In the genomic region with DNA sequence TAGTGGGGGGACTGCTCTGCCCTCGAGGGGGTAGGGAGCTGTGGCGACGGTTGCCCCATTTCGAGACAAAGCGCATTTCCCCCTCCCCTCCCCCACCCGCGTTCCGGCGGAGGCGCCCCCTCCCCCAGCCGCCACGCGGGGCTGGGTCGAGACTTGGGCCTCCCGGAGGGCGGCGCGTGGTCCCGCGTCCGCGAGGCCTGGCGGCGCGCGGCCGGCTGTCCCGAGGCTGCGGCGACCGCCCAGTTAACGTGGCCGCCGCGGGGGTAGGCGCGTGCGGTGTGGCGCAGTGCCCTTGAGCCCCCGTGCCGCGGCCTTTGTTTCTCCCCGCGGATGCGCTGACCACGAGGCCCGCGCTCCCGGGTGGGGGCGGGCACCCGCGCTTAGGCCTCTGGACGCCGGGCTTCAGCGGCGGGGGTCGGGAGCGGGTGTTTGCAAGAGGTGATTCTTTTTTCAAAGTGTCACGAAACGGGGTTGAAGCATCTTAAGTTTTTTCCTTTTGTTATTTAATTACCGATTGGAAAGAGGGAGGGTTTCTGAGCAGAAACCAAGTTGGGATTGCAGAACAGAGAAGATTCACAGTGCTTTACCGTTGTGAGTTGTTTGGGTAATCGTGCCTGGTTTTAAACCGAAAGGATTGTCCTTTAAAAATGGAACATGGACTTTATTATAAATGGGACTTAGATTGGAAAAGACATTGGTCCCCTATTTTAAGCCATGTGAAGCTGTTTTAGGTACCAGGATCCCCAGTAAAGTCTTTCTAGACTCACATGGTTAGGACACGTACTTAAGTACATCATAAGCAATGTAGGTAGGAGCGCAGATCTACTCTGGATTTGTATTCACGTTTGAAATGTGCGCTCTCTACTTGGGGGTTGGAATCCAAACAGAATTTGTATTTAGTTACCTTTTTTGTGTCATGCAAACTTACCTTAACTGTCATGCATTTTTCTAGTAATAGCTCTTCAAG, we compare ENCODE assay signal across 8 cellular contexts. TPM values are rescaled to one million over a fixed set of nuclear protein-coding genes. Genes with fewer than 3 reads are reported as not detected.
DNase-seq lines count a peak whose midpoint lies in the region; FAIRE-seq and TF ChIP-seq lines count a peak whose summit lies in the region.

No MANE protein-coding gene starts in this region.

- TSS peak; percentile 42 for BruUV-seq in MCF 10A (replicated peaks; lab: Mats Ljungman, UMichigan)

- peak overlapping the region; percentile 96 to 97 for H3K27ac ChIP-seq in small intestine (ENCODE audit: low read depth in 1 of 2, low read length in 1 of 2)

- H3K9me3 ChIP-seq in small intestine (ENCODE audit: control insufficient read depth, low read depth): no peaks in the 10 kb centered on the region

- H3K27me3 Mint-ChIP-seq in MCF 10A (ENCODE audit: insufficient read depth, unreplicated experiment): no peaks in the 10 kb centered on the region

- peak overlapping the region; percentile 93 to 99 for H3K4me3 ChIP-seq in small intestine (ENCODE audit: low read depth in 1 of 2, low read length in 2 of 2)

- POLR2A ChIA-PET in MCF 10A (lab: Yijun Ruan, JAX): interaction anchor here (0.6 to 12.9 kb wide), 31 partner anchors 8 to 960 kb away, joined by 3 to 268 read pairs (median 4); a partner anchor contains a TSS

- 0 to 1% (median 1%) methylated on average over 34 to 68 of the region's 68 CpGs for whole genome bisulfite sequencing in small intestine, 3 donors

- H3K36me3 ChIP-seq in small intestine (ENCODE audit: control insufficient read depth in 2 of 2, insufficient read depth in 2 of 2, low read length in 2 of 2): peaks cover 0 to 4% of the 10 kb centered on the region in 2 donors

- DNase-seq in NCI-H2081 (lab: John Stamatoyannopoulos, UW) (peak; percentile 41 to 54), NCI-H2081 treated with DMSO at 0.1 percent for 48 hours (lab: John Stamatoyannopoulos, UW) (no peak), HK-2 (ENCODE audit: unreplicated experiment) (peak; percentile 60), T-helper 9 cell (peak; percentile 54), MCF 10A (ENCODE audit: unreplicated experiment) (peak; percentile 39), islet precursor cell (peak; percentile 62), small intestine (peak; percentile 49), NCI-H2171 (lab: John Stamatoyannopoulos, UW) (no peak)

- CTCF ChIA-PET in MCF 10A (lab: Yijun Ruan, JAX): interaction anchor here (0.7 to 1.1 kb wide), 2 partner anchors 146 to 163 kb away, joined by 3 read pairs; no protein-coding TSS in a partner anchor

- H3K36me3 Mint-ChIP-seq in MCF 10A (ENCODE audit: insufficient read depth, unreplicated experiment): peaks cover 80% of the 10 kb centered on the region

- H3K4me1 Mint-ChIP-seq in MCF 10A (ENCODE audit: insufficient read depth, unreplicated experiment): peaks cover 33% of the 10 kb centered on the region

- peaks cover 0 to 3% of the 10 kb centered on the region in 2 donors for H3K4me1 ChIP-seq in small intestine (ENCODE audit: control insufficient read depth in 2 of 2, insufficient read depth in 1 of 2, low read depth in 1 of 2, low read length in 1 of 2)

- H3K4me3 Mint-ChIP-seq in MCF 10A (ENCODE audit: unreplicated experiment): peak overlapping the region; percentile 98

- intact Hi-C loops in MCF 10A (cut with micrococcal nuclease): loop anchor here (5.0 kb wide), 2 partner anchors 145 to 940 kb away; a partner anchor contains a TSS

- no peaks in the 10 kb centered on the region for H3K27me3 ChIP-seq in small intestine (ENCODE audit: control insufficient read depth in 2 of 2, insufficient read depth in 2 of 2, low read length in 2 of 2)

- H3K27ac Mint-ChIP-seq in MCF 10A (ENCODE audit: low read depth, unreplicated experiment): peak overlapping the region; percentile 79

- no peaks in the 10 kb centered on the region for H3K9me3 Mint-ChIP-seq in MCF 10A (ENCODE audit: unreplicated experiment)

- FAIRE-seq in small intestine (lab: Jason Lieb, UNC): no peak

- TF ChIP-seq CTCF in MCF 10A (IDR thresholded peaks at IDR 0.05; ENCODE audit: unreplicated experiment): no peak

RNA-seq across cellular contexts. Expression of a gene that starts 0.8 kb away (rescaled TPM):
- 137 and 171 TPM in 2 replicates for total RNA-seq in MCF 10A (2022)
- polyA plus RNA-seq in small intestine: 100 to 1,000 TPM; 145 to 181 (median 177) TPM

RNA-seq across cellular contexts. Expression of a gene that starts 1.8 kb away (rescaled TPM):
- 592 and 646 TPM in 2 replicates for total RNA-seq in MCF 10A (2022)
- 1,000 to 10,000 TPM in 1 of 3 donors, 100 to 1,000 TPM in 2; 495 to 1,007 (median 600) TPM for polyA plus RNA-seq in small intestine

RNA-seq across cellular contexts. Expression of a gene that starts 50.3 kb away (rescaled TPM):
- total RNA-seq in MCF 10A (2022): 1.2 and 2.2 TPM in 2 replicates
- 10 to 100 TPM in 1 of 3 donors, 1 to 10 TPM in 2; 1.8 to 12.5 (median 2.7) TPM for polyA plus RNA-seq in small intestine

Comparison
In these comparisons a context has a peak if more than half of its experiments do, and no peak if none do; other contexts are left out.
1. DNase-seq: peak in NCI-H2081 (2 of 2), HK-2 (single experiment), T-helper 9 cell (single experiment), MCF 10A (single experiment), islet precursor cell (single experiment) and small intestine (single experiment); none in NCI-H2081 treated with DMSO at 0.1 percent for 48 hours (single experiment) and NCI-H2171 (single experiment).